In genomic region chr17:44543213-44543904, GRCh38 we compare ENCODE assay signal across 11 cellular contexts. TPM values are rescaled to one million over a fixed set of nuclear protein-coding genes. Genes with fewer than 3 reads are reported as not detected.
A peak's percentile ranks its signal among the peaks of the same experiment; 100 is the strongest.
DNase-seq lines count a peak whose midpoint lies in the region; ATAC-seq, FAIRE-seq and TF ChIP-seq lines count a peak whose summit lies in the region.
"Had no signal": no experiment of that assay in that cellular context is flagged by ENCODE, and none has a peak within 500 bp of the region (broad histone marks: within the 10 kb centered on the region; RNA-seq: fewer than 3 reads in every experiment).

No MANE protein-coding gene starts in this region.

- H2AFZ ChIP-seq in astrocyte (ENCODE audit: low read depth, low read length), result peak overlapping the region; percentile 42

- peaks cover 70% of the 10 kb centered on the region for H3K4me1 Mint-ChIP-seq in astrocyte (ENCODE audit: low read depth, unreplicated experiment)
- H3K4me1 Mint-ChIP-seq: B cell had no signal

- peak overlapping the region; percentile 83 for H3K4me2 ChIP-seq in astrocyte (ENCODE audit: low read length)

- no peaks in the 10 kb centered on the region for H3K27me3 Mint-ChIP-seq in astrocyte (ENCODE audit: low read depth, unreplicated experiment)

- H3K9me3 Mint-ChIP-seq in astrocyte (ENCODE audit: unreplicated experiment), result peaks cover 4% of the 10 kb centered on the region

- no peak for TF ChIP-seq CTCF in astrocyte (IDR thresholded peaks at IDR 0.05; ENCODE audit: insufficient read depth, low read depth, low read length)

- no peaks in the 10 kb centered on the region for H3K36me3 ChIP-seq in astrocyte (ENCODE audit: insufficient read depth, low read length)
- H3K36me3 ChIP-seq: ovary had no signal

- peak overlapping the region; percentile 73 for H3K9ac ChIP-seq in astrocyte (ENCODE audit: low read length)

- no peaks in the 10 kb centered on the region for H3K79me2 ChIP-seq in astrocyte (ENCODE audit: insufficient read depth, low read length)

- DNase-seq in 8988T (peak; percentile 61), HPDE6-E6E7 (ENCODE audit: extremely low spot score) (peak; percentile 88), astrocyte (ENCODE audit: low read depth) (peak; percentile 93), iPS-NIHi11 (ENCODE audit: low spot score) (peak; percentile 81), SIG-M5 (lab: John Stamatoyannopoulos, UW) (no peak), SIG-M5 treated with dmso at 0.1 percent for 504 hours (lab: John Stamatoyannopoulos, UW; ENCODE audit: unreplicated experiment) (no peak)
- DNase-seq in activated effector memory CD4-positive, alpha-beta T cell treated with Interleukin-2 at 50 U/mL for 16 hours, result no peak

- no peak for ATAC-seq in GM18870 (IDR thresholded peaks at IDR 0.05; ENCODE audit: unreplicated experiment)

- H4K20me1 ChIP-seq in astrocyte (ENCODE audit: insufficient read depth, low read length), result no peaks in the 10 kb centered on the region

- no peak overlapping the region for H3K4me3 ChIP-seq in astrocyte (ENCODE audit: insufficient read depth, low read depth, low read length)
- H3K4me3 ChIP-seq: ovary had no signal

- peak overlapping the region; percentile 94 for H3K27ac ChIP-seq in astrocyte (ENCODE audit: low read depth, low read length)
- H3K27ac ChIP-seq: ovary had no signal

- H3K27me3 ChIP-seq in astrocyte (ENCODE audit: insufficient read depth, low read length), result no peaks in the 10 kb centered on the region
- H3K27me3 ChIP-seq: ovary had no signal

- H3K27ac Mint-ChIP-seq in astrocyte (ENCODE audit: unreplicated experiment), result peak overlapping the region; percentile 99
- H3K27ac Mint-ChIP-seq: B cell had no signal

- peak; percentile 99 for FAIRE-seq in astrocyte (lab: Jason Lieb, UNC)
- FAIRE-seq: endothelial cell of umbilical vein had no signal

- H3K4me3 Mint-ChIP-seq in astrocyte (ENCODE audit: unreplicated experiment), result peak overlapping the region; percentile 74
- H3K4me3 Mint-ChIP-seq: B cell had no signal

- H3K4me1 ChIP-seq in astrocyte (ENCODE audit: insufficient read depth, low read length), result peaks cover 55% of the 10 kb centered on the region

- H3K9me3 ChIP-seq in astrocyte (ENCODE audit: insufficient read depth, low read depth, low read length), result no peaks in the 10 kb centered on the region
- H3K9me3 ChIP-seq: ovary had no signal

- H3K36me3 Mint-ChIP-seq in astrocyte (ENCODE audit: low read depth, unreplicated experiment), result no peaks in the 10 kb centered on the region

RNA-seq across cellular contexts. Expression of gene FZD2, which starts 13.9 kb away (rescaled TPM):
- total RNA-seq in astrocyte, result 95.7 and 97.6 TPM in 2 replicates

RNA-seq across cellular contexts. Expression of gene GPATCH8, which starts 40.2 kb away (rescaled TPM):
- 38.0 and 43.3 TPM in 2 replicates for total RNA-seq in astrocyte

Comparison
In these comparisons a context has a peak if more than half of its experiments do, and no peak if none do; other contexts are left out.
1. DNase-seq: peak in 8988T (single experiment), HPDE6-E6E7 (single experiment), astrocyte (single experiment) and iPS-NIHi11 (single experiment); none in SIG-M5 (single experiment), SIG-M5 treated with dmso at 0.1 percent for 504 hours (single experiment) and activated effector memory CD4-positive, alpha-beta T cell treated with Interleukin-2 at 50 U/mL for 16 hours (single experiment).